14 cellular contexts compared by ENCODE assay signal in the genomic region with DNA sequence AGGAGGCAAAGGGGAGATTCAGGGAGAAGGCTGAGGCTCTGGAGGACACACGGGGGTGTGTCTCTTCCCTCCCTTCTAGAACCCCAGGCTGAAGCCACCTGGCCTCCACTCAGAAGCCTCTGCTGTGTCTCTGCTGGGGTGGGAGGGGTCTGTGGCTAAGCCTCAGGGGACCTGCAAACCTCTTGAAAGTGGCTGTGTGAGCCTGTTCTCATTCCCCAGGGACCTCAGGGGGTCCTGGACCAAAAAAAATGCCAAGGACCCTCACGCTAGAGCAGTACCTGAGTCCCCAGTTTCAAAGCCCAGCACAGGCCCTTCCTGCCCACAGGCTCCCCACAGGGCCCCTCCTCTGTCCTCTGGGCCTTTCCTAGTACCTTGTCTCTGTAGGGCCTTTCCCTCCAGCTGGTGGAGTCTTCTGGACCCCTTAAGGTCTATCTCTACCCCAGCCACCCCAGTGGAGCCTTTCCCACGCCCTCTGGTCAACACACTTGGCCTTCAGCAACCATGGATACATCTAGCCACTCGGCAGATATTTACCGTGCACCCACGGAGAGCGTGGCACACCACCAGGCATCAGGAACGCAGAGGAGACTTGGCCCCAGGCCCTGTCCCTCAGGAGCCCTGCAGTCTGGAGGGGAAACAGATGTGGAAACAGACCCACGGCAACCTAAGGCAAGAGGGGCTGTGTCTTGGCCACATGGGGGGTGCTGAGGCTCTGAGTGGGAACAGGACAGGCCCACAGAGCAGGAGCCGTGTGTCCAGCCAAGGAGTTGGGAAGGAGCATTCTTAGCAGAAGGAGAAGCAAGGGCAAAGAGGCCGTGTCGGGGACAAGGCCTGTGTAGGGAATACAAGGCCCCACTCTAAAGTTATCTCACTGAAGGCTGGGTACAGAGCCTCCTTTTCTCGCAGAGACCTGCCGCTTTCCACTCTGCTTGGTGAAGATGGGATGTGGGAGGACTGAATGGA. TPM values are rescaled to one million over a fixed set of nuclear protein-coding genes. Genes with fewer than 3 reads are reported as not detected.
DNase-seq lines count a peak whose midpoint lies in the region; ATAC-seq and TF ChIP-seq lines count a peak whose summit lies in the region.
"Had no signal": no experiment of that assay in that cellular context is flagged by ENCODE, and none has a peak within 500 bp of the region (broad histone marks: within the 10 kb centered on the region; RNA-seq: fewer than 3 reads in every experiment).

No MANE protein-coding gene starts in this region.

- H3K9ac ChIP-seq in BLaER1 (peak overlapping the region; percentile 48; the same call in 1 of the 2 replicates), smooth muscle cell (ENCODE audit: low read depth) (no peak overlapping the region), MM.1S (ENCODE audit: low read length) (no peak overlapping the region)
- H3K9ac ChIP-seq: GM23248 had no signal

- no peak overlapping the region for H2AFZ ChIP-seq in smooth muscle cell (ENCODE audit: low read depth)
- no peak overlapping the region for H2AFZ ChIP-seq in MM.1S (ENCODE audit: low read length)
- H2AFZ ChIP-seq: GM23248 had no signal

- no peaks in the 10 kb centered on the region for H3K9me2 ChIP-seq in MM.1S (replicated peaks; ENCODE audit: insufficient read depth, low read length)

- H3K27me3 ChIP-seq in BLaER1 (no peaks in the 10 kb centered on the region), smooth muscle cell (ENCODE audit: low read depth) (no peaks in the 10 kb centered on the region), body of pancreas (no peaks in the 10 kb centered on the region), MM.1S (replicated peaks; ENCODE audit: insufficient read depth, low read length) (no peaks in the 10 kb centered on the region)
- H3K27me3 ChIP-seq: Peyer's patch, uterus had no signal

- H3F3A ChIP-seq in smooth muscle cell (ENCODE audit: low read depth), result no peaks in the 10 kb centered on the region
- 0 out of 2 replicates have a peak, but pooled peaks cover 7% of the 10 kb centered on the region for H3F3A ChIP-seq in MM.1S (ENCODE audit: insufficient read depth, low read length)

- no peak for TF ChIP-seq CTCF in VCaP (conservative IDR thresholded peaks at IDR 0.05)
- no peak for TF ChIP-seq CTCF in smooth muscle cell (IDR thresholded peaks at IDR 0.05; ENCODE audit: borderline replicate concordance, insufficient read depth, poor library complexity, severe bottlenecking)
- no peak for TF ChIP-seq CTCF in body of pancreas (IDR thresholded peaks at IDR 0.05)
- TF ChIP-seq CTCF in lower leg skin (IDR thresholded peaks at IDR 0.05), result no peak
- TF ChIP-seq CTCF in MM.1S (IDR thresholded peaks at IDR 0.05; ENCODE audit: low read length), result no peak

- intact Hi-C loops in body of pancreas (cut with DNase I) (no loop called here), lower leg skin (cut with DNase I; ENCODE audit: low total_unique reads) (no loop called here)

- TF ChIP-seq POLR2A in body of pancreas (IDR thresholded peaks at IDR 0.05) (no peak), lower leg skin (IDR thresholded peaks at IDR 0.05) (no peak)

- H3K4me2 ChIP-seq in BLaER1 (peak overlapping the region; percentile 81), smooth muscle cell (no peak overlapping the region), MM.1S (ENCODE audit: low read depth, low read length) (no peak overlapping the region)

- H4K20me1 ChIP-seq in BLaER1 (peaks cover 44% of the 10 kb centered on the region), smooth muscle cell (ENCODE audit: low read depth) (no peaks in the 10 kb centered on the region), MM.1S (ENCODE audit: insufficient read depth, low read length) (no peaks in the 10 kb centered on the region)

- H3K9me3 ChIP-seq in BLaER1, result no peaks in the 10 kb centered on the region
- H3K9me3 ChIP-seq in mesodermal cell (ENCODE audit: control insufficient read depth, low read length), result no peaks in the 10 kb centered on the region
- H3K9me3 ChIP-seq in smooth muscle cell (replicated peaks; ENCODE audit: low read depth), result no peaks in the 10 kb centered on the region
- H3K9me3 ChIP-seq in body of pancreas, result no peaks in the 10 kb centered on the region
- H3K9me3 ChIP-seq in MM.1S (replicated peaks; ENCODE audit: insufficient read depth, low read length), result no peaks in the 10 kb centered on the region
- H3K9me3 ChIP-seq: Peyer's patch, uterus had no signal

- H3K27ac ChIP-seq in BLaER1 (peak overlapping the region; percentile 45), VCaP (peak overlapping the region; percentile 56), mesodermal cell (ENCODE audit: low read depth, low read length, severe bottlenecking) (peak overlapping the region; percentile 62), smooth muscle cell (ENCODE audit: low read depth) (no peak overlapping the region), body of pancreas (no peak overlapping the region), MM.1S (ENCODE audit: low read length) (no peak overlapping the region)
- H3K27ac ChIP-seq: GM23248, uterus had no signal

- DNase-seq in smooth muscle cell (lab: John Stamatoyannopoulos, UW; ENCODE audit: unreplicated experiment) (no peak), body of pancreas (no peak), lower leg skin (ENCODE audit: low spot score in 2 of 2) (no peak), MM.1S (no peak)
- DNase-seq: activated CD4-positive, alpha-beta T cell treated with anti-CD3 and anti-CD28 coated beads, Interleukin-2, amount 50 U/mL, for 4 hours; foreskin fibroblast; GM23248; NCI-H226; uterus had no signal

- peaks cover 77% of the 10 kb centered on the region for H3K4me1 ChIP-seq in BLaER1
- H3K4me1 ChIP-seq in mesodermal cell (ENCODE audit: control insufficient read depth, insufficient read depth, low read length, poor library complexity, severe bottlenecking), result peaks cover 3% of the 10 kb centered on the region
- H3K4me1 ChIP-seq in smooth muscle cell (ENCODE audit: low read depth), result no peaks in the 10 kb centered on the region
- peaks cover 11% of the 10 kb centered on the region for H3K4me1 ChIP-seq in body of pancreas
- H3K4me1 ChIP-seq in MM.1S (ENCODE audit: low read length), result peaks cover 15% of the 10 kb centered on the region
- H3K4me1 ChIP-seq: uterus had no signal

- H3K36me3 ChIP-seq in BLaER1 (peaks cover 41% of the 10 kb centered on the region), mesodermal cell (ENCODE audit: control insufficient read depth, insufficient read depth, low read length) (peaks cover 5% of the 10 kb centered on the region), smooth muscle cell (ENCODE audit: low read depth) (no peaks in the 10 kb centered on the region), body of pancreas (replicated peaks in 1 of 2; ENCODE audit: insufficient read depth in 1 of 2, low read depth in 2 of 2) (no peaks in the 10 kb centered on the region), MM.1S (replicated peaks; ENCODE audit: insufficient read depth, low read length) (no peaks in the 10 kb centered on the region)
- H3K36me3 ChIP-seq: uterus had no signal

- H3K4me3 ChIP-seq in BLaER1, result peak overlapping the region; percentile 5; the same call in 1 of the 2 replicates
- no peak overlapping the region for H3K4me3 ChIP-seq in mesodermal cell (ENCODE audit: extremely low read depth, insufficient read depth, low read length, poor library complexity, severe bottlenecking)
- no peak overlapping the region for H3K4me3 ChIP-seq in smooth muscle cell
- H3K4me3 ChIP-seq in body of pancreas, result no peak overlapping the region
- H3K4me3 ChIP-seq in lower leg skin (ENCODE audit: low read depth, poor library complexity, severe bottlenecking), result no peak overlapping the region
- H3K4me3 ChIP-seq in MM.1S (ENCODE audit: low read length), result no peak overlapping the region
- H3K4me3 ChIP-seq: GM23248, Peyer's patch, uterus had no signal

- peak; percentile 57 for ATAC-seq in HG02678 (IDR thresholded peaks at IDR 0.05; ENCODE audit: unreplicated experiment)
- ATAC-seq in body of pancreas, result no peak

- WGBS in mesodermal cell (ENCODE audit: insufficient coverage in 2 of 2), 2 experiments, result 89 to 95% methylated on average over 9 to 11 of the region's 14 CpGs
- 85% methylated on average over 14 of the region's 14 CpGs for WGBS in smooth muscle cell (ENCODE audit: low lambda C conversion rate)
- 72 to 76% methylated on average over 13 to 14 of the region's 14 CpGs for WGBS in body of pancreas, 2 donors
- 82 to 85% methylated on average over 14 of the region's 14 CpGs for WGBS in lower leg skin, 2 donors

- H3K79me2 ChIP-seq in smooth muscle cell (ENCODE audit: low read depth), result no peaks in the 10 kb centered on the region
- no peaks in the 10 kb centered on the region for H3K79me2 ChIP-seq in MM.1S (ENCODE audit: low read length)

RNA-seq across cellular contexts. Expression of gene PLA2G6, which starts 18.5 kb away (rescaled TPM):
- polyA plus RNA-seq in mesodermal cell (2013, experiment 1 of 2), result 17.3 TPM
- 16.0 TPM for polyA plus RNA-seq in mesodermal cell (2013, experiment 2 of 2)
- 6.1 and 19.4 TPM in 2 replicates for total RNA-seq in smooth muscle cell
- polyA plus RNA-seq in smooth muscle cell, result 8.6 and 8.9 TPM in 2 replicates
- 10 to 100 TPM; 41.5 to 68.0 TPM for total RNA-seq in body of pancreas
- 10 to 100 TPM; 46.0 to 88.4 (median 64.8) TPM for total RNA-seq in lower leg skin

RNA-seq across cellular contexts. Expression of gene MAFF, which starts 38.6 kb away (rescaled TPM):
- 18.8 TPM for polyA plus RNA-seq in mesodermal cell (2013, experiment 1 of 2)
- polyA plus RNA-seq in mesodermal cell (2013, experiment 2 of 2), result 14.8 TPM
- 51.2 and 52.4 TPM in 2 replicates for total RNA-seq in smooth muscle cell
- polyA plus RNA-seq in smooth muscle cell, result 48.2 and 53.4 TPM in 2 replicates
- total RNA-seq in body of pancreas, result 10 to 100 TPM; 16.9 to 35.6 TPM
- total RNA-seq in lower leg skin, result 100 to 1,000 TPM in 1 of 4 donors, 10 to 100 TPM in 3; 64.7 to 116 (median 82.0) TPM

RNA-seq across cellular contexts. Expression of gene BAIAP2L2, which starts 52.7 kb away (rescaled TPM):
- polyA plus RNA-seq in mesodermal cell (2013, experiment 1 of 2), result 1.5 TPM
- polyA plus RNA-seq in mesodermal cell (2013, experiment 2 of 2), result 1.3 TPM
- total RNA-seq in smooth muscle cell, result 0.13 and 0.31 TPM in 2 replicates
- polyA plus RNA-seq in smooth muscle cell, result 0.67 and 1.3 TPM in 2 replicates
- total RNA-seq in body of pancreas, result 1 to 10 TPM in 1 of 2 donors, under 1 TPM in 1; 0.66 to 4.4 TPM
- 1 to 10 TPM; 1.3 to 2.3 (median 2.1) TPM for total RNA-seq in lower leg skin

Comparison
In these comparisons a context has a peak if more than half of its experiments do, and no peak if none do; other contexts are left out.
1. H3K27ac ChIP-seq: peak in BLaER1 (single experiment), VCaP (single experiment) and mesodermal cell (single experiment); none in smooth muscle cell (single experiment), body of pancreas (0 of 4) and MM.1S (single experiment).